In the genomic region with DNA sequence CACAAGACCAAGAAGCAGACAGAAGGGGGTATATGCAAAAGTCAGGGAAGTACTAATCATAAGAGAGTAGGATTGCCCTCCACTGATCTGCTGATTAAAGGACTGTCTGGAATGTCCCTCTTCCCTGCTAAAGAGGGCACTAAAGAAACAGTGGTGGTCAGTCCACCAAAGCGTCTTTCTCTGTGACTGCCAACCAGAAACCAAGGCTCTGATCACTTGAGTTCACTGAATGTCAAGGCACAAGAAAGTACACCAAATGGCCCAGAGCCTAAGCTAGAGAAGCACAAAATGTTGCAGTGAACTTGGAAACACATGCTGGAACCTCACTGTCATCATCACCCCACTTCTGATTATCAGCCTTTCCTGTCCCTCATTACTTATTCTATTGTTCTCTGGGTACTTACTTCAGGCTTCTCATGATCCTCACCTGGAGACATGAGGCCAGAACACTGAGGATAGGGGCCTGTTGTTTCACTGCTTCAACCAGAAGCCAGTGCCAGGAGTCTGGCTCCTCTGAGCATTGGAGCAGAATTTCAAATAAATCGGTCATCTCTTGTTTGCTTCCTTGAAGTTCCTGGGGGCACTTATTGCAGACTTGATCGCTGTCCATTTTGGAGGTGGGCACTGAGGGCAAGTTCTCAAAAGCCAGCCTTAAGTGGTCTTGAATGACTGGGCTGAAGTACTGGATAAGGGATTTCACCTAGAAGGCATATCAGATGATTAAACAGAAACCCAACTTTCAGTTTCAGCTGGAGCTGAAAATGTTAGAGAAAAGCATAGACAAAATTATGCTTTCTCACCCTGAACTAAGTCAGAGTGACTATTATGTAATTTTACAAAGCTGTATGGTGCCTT, we compare ENCODE assay signal across 11 cellular contexts. TPM values are rescaled to one million over a fixed set of nuclear protein-coding genes. Genes with fewer than 3 reads are reported as not detected.
DNase-seq lines count a peak whose midpoint lies in the region; ATAC-seq and TF ChIP-seq lines count a peak whose summit lies in the region.
"Had no signal": no experiment of that assay in that cellular context is flagged by ENCODE, and none has a peak within 500 bp of the region (broad histone marks: within the 10 kb centered on the region; RNA-seq: fewer than 3 reads in every experiment).

No MANE protein-coding gene starts in this region.

- H3K36me3 ChIP-seq in HCT116 (ENCODE audit: control insufficient read depth in 1 of 2, insufficient read depth in 2 of 2, low read length in 2 of 2) (peaks cover 23 to 35% of the 10 kb centered on the region in 2 experiments; a peak in 3 of 4 replicates), HAP-1 (replicated peaks) (peaks cover 57% of the 10 kb centered on the region)

- TSS peak; percentile 17 for BruUV-seq in HCT116 (replicated peaks; lab: Mats Ljungman, UMichigan)

- POLR2A ChIA-PET in HCT116 (lab: Charles Lee) = no interaction called here

- H3K9me2 ChIP-seq in HCT116 (ENCODE audit: insufficient read depth) = no peaks in the 10 kb centered on the region

- no peaks in the 10 kb centered on the region for H3K27me3 Mint-ChIP-seq in activated T-helper 1 cell treated with anti-CD3 and anti-CD28 coated beads, Interleukin-12 subunit alpha, Interleukin-12 subunit beta, Interleukin-2, Interleukin-4 antibody, amounts not matched to agents 30 ng/mL and 10 ng/mL and 1 ng/mL, durations not matched to agents 14 hours and 24 hours and 36 hours (ENCODE audit: insufficient read depth)
- H3K27me3 Mint-ChIP-seq in natural killer cell (ENCODE audit: low read depth in 2 of 2) = no peaks in the 10 kb centered on the region

- no peak overlapping the region for H3K9ac ChIP-seq in HCT116 (ENCODE audit: low read length)

- RAD21 ChIA-PET in HCT116 (lab: Charles Lee; ENCODE audit: low non-redundant PET in 1 of 2, low total read pairs in 2 of 2, uncharacterized antibody in 2 of 2, unreplicated experiment in 2 of 2) = no interaction called here

- H3K27ac ChIP-seq in HCT116 (ENCODE audit: low read depth, low read length) = no peak overlapping the region
- H3K27ac ChIP-seq: brain microvascular endothelial cell, suprapubic skin had no signal

- DNase-seq in GM12865 (ENCODE audit: low read depth) (peak; percentile 26), HCT116 (ENCODE audit: low read depth, low spot score) (no peak), natural killer cell (no peak), HAP-1 (ENCODE audit: low spot score in 2 of 2) (no peak)
- no peak for DNase-seq in activated T-helper 1 cell treated with anti-CD3 and anti-CD28 coated beads, Interleukin-12 subunit alpha, Interleukin-12 subunit beta, Interleukin-2, Interleukin-4 antibody, amounts not matched to agents 30 ng/mL and 10 ng/mL and 1 ng/mL, durations not matched to agents 14 hours and 24 hours and 36 hours (ENCODE audit: low spot score)
- DNase-seq: brain microvascular endothelial cell, left colon, NCI-H510A had no signal

- no peaks in the 10 kb centered on the region for H4K20me1 ChIP-seq in HCT116 (ENCODE audit: insufficient read depth)

- CTCF ChIA-PET in HCT116 (lab: Charles Lee) = no interaction called here

- ATAC-seq in HCT116 = no peak
- ATAC-seq in natural killer cell = no peak
- no peak for ATAC-seq in HG02938 (IDR thresholded peaks at IDR 0.05; ENCODE audit: unreplicated experiment)
- ATAC-seq in HG03175 (IDR thresholded peaks at IDR 0.05; ENCODE audit: unreplicated experiment) = no peak
- ATAC-seq: left colon had no signal

- intact Hi-C loops in HCT116 (cut with micrococcal nuclease) (loop anchor here (10.0 kb wide), 1 partner anchor 59 kb away; no protein-coding TSS in a partner anchor), natural killer cell (cut with micrococcal nuclease) (no loop called here)
- intact Hi-C loops in activated T-helper 1 cell treated with anti-CD3 and anti-CD28 coated beads, Interleukin-12 subunit alpha, Interleukin-12 subunit beta, Interleukin-2, Interleukin-4 antibody, amounts not matched to agents 30 ng/mL and 10 ng/mL and 1 ng/mL, durations not matched to agents 14 hours and 24 hours and 36 hours (cut with micrococcal nuclease) = loop anchor here (1.0 to 10.0 kb wide), 2 partner anchors 37 to 329 kb away; no protein-coding TSS in a partner anchor

- H3K4me1 ChIP-seq in HCT116 (ENCODE audit: control insufficient read depth in 1 of 2, insufficient read depth in 2 of 2, low read length in 2 of 2) (no peaks in the 10 kb centered on the region), HAP-1 (no peaks in the 10 kb centered on the region)

- no peaks in the 10 kb centered on the region for H3K79me2 ChIP-seq in HCT116 (ENCODE audit: insufficient read depth, low read length)

- in situ Hi-C loops in HAP-1 (cut with MboI; ENCODE audit: low sequenced_read_pairs) = no loop called here

- no peak overlapping the region for H3K4me3 ChIP-seq in GM12865 (ENCODE audit: low read depth, low read length)
- H3K4me3 ChIP-seq in HCT116 (replicated peaks in 1 of 2; ENCODE audit: low read depth in 1 of 2, low read length in 2 of 2) = no peak overlapping the region
- H3K4me3 ChIP-seq in HAP-1 = no peak overlapping the region
- H3K4me3 ChIP-seq: suprapubic skin had no signal

- no peaks in the 10 kb centered on the region for H3K9me3 Mint-ChIP-seq in activated T-helper 1 cell treated with anti-CD3 and anti-CD28 coated beads, Interleukin-12 subunit alpha, Interleukin-12 subunit beta, Interleukin-2, Interleukin-4 antibody, amounts not matched to agents 30 ng/mL and 10 ng/mL and 1 ng/mL, durations not matched to agents 14 hours and 24 hours and 36 hours
- H3K9me3 Mint-ChIP-seq in natural killer cell = no peaks in the 10 kb centered on the region

- H3K4me3 Mint-ChIP-seq in activated T-helper 1 cell treated with anti-CD3 and anti-CD28 coated beads, Interleukin-12 subunit alpha, Interleukin-12 subunit beta, Interleukin-2, Interleukin-4 antibody, amounts not matched to agents 30 ng/mL and 10 ng/mL and 1 ng/mL, durations not matched to agents 14 hours and 24 hours and 36 hours = no peak overlapping the region
- no peak overlapping the region for H3K4me3 Mint-ChIP-seq in natural killer cell

- H3K4me1 Mint-ChIP-seq in activated T-helper 1 cell treated with anti-CD3 and anti-CD28 coated beads, Interleukin-12 subunit alpha, Interleukin-12 subunit beta, Interleukin-2, Interleukin-4 antibody, amounts not matched to agents 30 ng/mL and 10 ng/mL and 1 ng/mL, durations not matched to agents 14 hours and 24 hours and 36 hours (ENCODE audit: low read depth) = peaks cover 42% of the 10 kb centered on the region
- no peaks in the 10 kb centered on the region for H3K4me1 Mint-ChIP-seq in natural killer cell

- H3K27me3 ChIP-seq in HCT116 (ENCODE audit: insufficient read depth, low read length) (no peaks in the 10 kb centered on the region), HAP-1 (ENCODE audit: low read depth) (no peaks in the 10 kb centered on the region)
- H3K27me3 ChIP-seq: brain microvascular endothelial cell, suprapubic skin had no signal

- H3K9me3 ChIP-seq in HCT116 (ENCODE audit: control insufficient read depth in 1 of 2, insufficient read depth in 1 of 2, low read depth in 1 of 2, low read length in 2 of 2) (no peaks in the 10 kb centered on the region), HAP-1 (no peaks in the 10 kb centered on the region)
- H3K9me3 ChIP-seq: suprapubic skin had no signal

- no peak overlapping the region for H2AFZ ChIP-seq in HCT116 (ENCODE audit: low read depth, low read length, poor library complexity, severe bottlenecking)

- no peak overlapping the region for H3K4me2 ChIP-seq in HCT116 (ENCODE audit: low read length)

- peak overlapping the region; percentile 65 for H3K27ac Mint-ChIP-seq in activated T-helper 1 cell treated with anti-CD3 and anti-CD28 coated beads, Interleukin-12 subunit alpha, Interleukin-12 subunit beta, Interleukin-2, Interleukin-4 antibody, amounts not matched to agents 30 ng/mL and 10 ng/mL and 1 ng/mL, durations not matched to agents 14 hours and 24 hours and 36 hours
- peak overlapping the region; percentile 62 to 69 for H3K27ac Mint-ChIP-seq in natural killer cell

- TF ChIP-seq POLR2A in HCT116 (IDR thresholded peaks at IDR 0.05; ENCODE audit: borderline replicate concordance, extremely low read depth, insufficient read depth, insufficient read length) = no peak

- no peak for TF ChIP-seq RAD21 in HCT116 (IDR thresholded peaks at IDR 0.05; ENCODE audit: low read depth)

- no peak for TF ChIP-seq CTCF in GM12865 (IDR thresholded peaks at IDR 0.05; ENCODE audit: insufficient read depth, low read depth, low read length, missing control alignments)
- no peak for TF ChIP-seq CTCF in HCT116 (IDR thresholded peaks at IDR 0.05 in 2 of 3, conservative IDR thresholded peaks at IDR 0.05 in 1 of 3; ENCODE audit: borderline replicate concordance in 1 of 3, insufficient read depth in 1 of 3, low read depth in 2 of 3, low read length in 2 of 3)
- TF ChIP-seq CTCF in natural killer cell (IDR thresholded peaks at IDR 0.05) = no peak

- H3K36me3 Mint-ChIP-seq in activated T-helper 1 cell treated with anti-CD3 and anti-CD28 coated beads, Interleukin-12 subunit alpha, Interleukin-12 subunit beta, Interleukin-2, Interleukin-4 antibody, amounts not matched to agents 30 ng/mL and 10 ng/mL and 1 ng/mL, durations not matched to agents 14 hours and 24 hours and 36 hours (ENCODE audit: low read depth) = peaks cover 26% of the 10 kb centered on the region
- H3K36me3 Mint-ChIP-seq in natural killer cell = peaks cover 8% of the 10 kb centered on the region

TF ChIP-seq in HCT116, 20 proteins besides CTCF, POLR2A, EP300 and RAD21 (continues in another document):
- no peak for TF ChIP-seq CEBPB (IDR thresholded peaks at IDR 0.05; ENCODE audit: low read depth)
- TF ChIP-seq EGR1 (IDR thresholded peaks at IDR 0.05; ENCODE audit: low read depth) = no peak
- no peak for TF ChIP-seq ZFX (IDR thresholded peaks at IDR 0.05)
- TF ChIP-seq FOSL1 (IDR thresholded peaks at IDR 0.05; ENCODE audit: low read depth) = no peak
- TF ChIP-seq CBX3 (IDR thresholded peaks at IDR 0.05; ENCODE audit: low read depth) = no peak
- no peak for TF ChIP-seq YY1 (IDR thresholded peaks at IDR 0.05; ENCODE audit: extremely low read depth, insufficient replicate concordance, low read depth, low read length)
- no peak for TF ChIP-seq SRF (IDR thresholded peaks at IDR 0.05; ENCODE audit: low read depth)
- TF ChIP-seq POLR2AphosphoS5 (IDR thresholded peaks at IDR 0.05; ENCODE audit: low read depth, low read length) = no peak
- TF ChIP-seq ELF1 (IDR thresholded peaks at IDR 0.05; ENCODE audit: borderline replicate concordance, low read depth) = no peak
- no peak for TF ChIP-seq SP1 (IDR thresholded peaks at IDR 0.05; ENCODE audit: low read depth)

RNA-seq across cellular contexts. Expression of a gene that starts 58.9 kb away (rescaled TPM):
- total RNA-seq in HCT116 (2021; ENCODE audit: unreplicated experiment) = 68.6 TPM
- 35.2 and 49.2 TPM in 2 replicates for polyA plus RNA-seq in HCT116 (2012)
- total RNA-seq in activated T-helper 1 cell treated with anti-CD3 and anti-CD28 coated beads, Interleukin-12 subunit alpha, Interleukin-12 subunit beta, Interleukin-2, Interleukin-4 antibody, amounts not matched to agents 30 ng/mL and 10 ng/mL and 1 ng/mL, durations not matched to agents 14 hours and 24 hours and 36 hours = 163 and 168 TPM in 2 replicates
- total RNA-seq in natural killer cell = 10 to 100 TPM; 53.1 to 75.7 (median 72.4) TPM
